ENCODE assay signal across 9 cellular contexts in the genomic region with DNA sequence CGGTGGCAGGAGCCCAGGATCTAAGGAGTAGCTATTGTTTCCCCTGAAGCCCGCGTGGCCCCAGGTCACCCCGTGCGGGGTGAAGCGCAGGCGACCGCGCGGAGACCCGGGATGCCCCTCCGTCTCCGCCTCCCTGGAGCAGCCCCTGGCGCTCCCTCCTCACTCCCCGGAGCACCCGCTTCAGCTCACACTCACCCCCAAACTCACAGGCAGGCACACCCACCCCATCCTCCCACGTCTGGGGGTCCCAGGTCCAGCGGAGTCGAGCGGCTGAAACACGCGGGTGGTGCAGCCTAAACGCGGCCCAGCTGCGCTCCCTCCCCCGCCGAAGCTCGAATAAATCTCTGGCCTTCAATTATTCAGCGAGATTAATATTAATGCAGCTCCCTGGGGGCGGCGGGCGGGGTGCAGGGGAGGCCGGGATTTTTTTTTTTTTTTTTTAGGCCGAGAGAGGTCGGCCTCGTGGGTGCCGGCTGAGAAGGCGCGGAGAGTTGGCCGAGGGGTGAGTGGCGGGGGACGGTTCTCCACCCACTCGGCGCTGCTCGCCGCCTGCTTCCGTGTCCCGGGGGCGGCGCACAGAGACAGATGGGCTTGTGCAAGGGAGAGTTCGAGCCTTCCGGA. TPM values are rescaled to one million over a fixed set of nuclear protein-coding genes. Genes with fewer than 3 reads are reported as not detected.
A peak's percentile ranks its signal among the peaks of the same experiment; 100 is the strongest.
DNase-seq lines count a peak whose midpoint lies in the region; ATAC-seq, FAIRE-seq and TF ChIP-seq lines count a peak whose summit lies in the region.
"Had no signal": no experiment of that assay in that cellular context is flagged by ENCODE, and none has a peak within 500 bp of the region (broad histone marks: within the 10 kb centered on the region; RNA-seq: fewer than 3 reads in every experiment).

No MANE protein-coding gene starts in this region.

- no peaks in the 10 kb centered on the region for H3K9me3 Mint-ChIP-seq in activated CD8-positive, alpha-beta T cell treated with anti-CD3 and anti-CD28 coated beads, Interleukin-2, amount 10 ng/mL, durations not matched to agents 7 days and 5 days (ENCODE audit: insufficient read depth)
- no peaks in the 10 kb centered on the region for H3K9me3 Mint-ChIP-seq in stimulated activated effector memory CD8-positive, alpha-beta T cell treated with anti-CD3 and anti-CD28 coated beads, Interleukin-12 subunit alpha, Interleukin-12 subunit beta, amount 100 ng/mL, for 72 hours

- no peaks in the 10 kb centered on the region for H3K36me3 ChIP-seq in right atrium auricular region

- DNase-seq in HFF-Myc (ENCODE audit: extremely low read depth, low read depth) = no peak
- DNase-seq in activated CD8-positive, alpha-beta T cell treated with anti-CD3 and anti-CD28 coated beads, Interleukin-2, amount 10 ng/mL, durations not matched to agents 7 days and 5 days = no peak
- no peak for DNase-seq in right atrium auricular region (ENCODE audit: low spot score)
- DNase-seq in stimulated activated effector memory CD8-positive, alpha-beta T cell treated with anti-CD3 and anti-CD28 coated beads, Interleukin-12 subunit alpha, Interleukin-12 subunit beta, amount 100 ng/mL, for 72 hours (ENCODE audit: low spot score in 2 of 2) = no peak
- no peak for DNase-seq in SIG-M5 (lab: John Stamatoyannopoulos, UW)
- no peak for DNase-seq in NCI-H1105 (lab: John Stamatoyannopoulos, UW)
- DNase-seq in H54 (ENCODE audit: insufficient read length, low spot score) = no peak

- peaks cover 0 to 29% of the 10 kb centered on the region in 2 donors for H3K4me1 ChIP-seq in right atrium auricular region

- H3K27me3 ChIP-seq in right atrium auricular region = no peaks in the 10 kb centered on the region

- no peaks in the 10 kb centered on the region for H3K9me3 ChIP-seq in right atrium auricular region

- H3K27ac Mint-ChIP-seq in activated CD8-positive, alpha-beta T cell treated with anti-CD3 and anti-CD28 coated beads, Interleukin-2, amount 10 ng/mL, durations not matched to agents 7 days and 5 days = no peak overlapping the region
- H3K27ac Mint-ChIP-seq in stimulated activated effector memory CD8-positive, alpha-beta T cell treated with anti-CD3 and anti-CD28 coated beads, Interleukin-12 subunit alpha, Interleukin-12 subunit beta, amount 100 ng/mL, for 72 hours = no peak overlapping the region

- H3K4me3 Mint-ChIP-seq in activated CD8-positive, alpha-beta T cell treated with anti-CD3 and anti-CD28 coated beads, Interleukin-2, amount 10 ng/mL, durations not matched to agents 7 days and 5 days = peak overlapping the region; percentile 40
- H3K4me3 Mint-ChIP-seq in stimulated activated effector memory CD8-positive, alpha-beta T cell treated with anti-CD3 and anti-CD28 coated beads, Interleukin-12 subunit alpha, Interleukin-12 subunit beta, amount 100 ng/mL, for 72 hours = peak overlapping the region; percentile 43

- H3K36me3 Mint-ChIP-seq in activated CD8-positive, alpha-beta T cell treated with anti-CD3 and anti-CD28 coated beads, Interleukin-2, amount 10 ng/mL, durations not matched to agents 7 days and 5 days (ENCODE audit: low read depth) = no peaks in the 10 kb centered on the region
- no peaks in the 10 kb centered on the region for H3K36me3 Mint-ChIP-seq in stimulated activated effector memory CD8-positive, alpha-beta T cell treated with anti-CD3 and anti-CD28 coated beads, Interleukin-12 subunit alpha, Interleukin-12 subunit beta, amount 100 ng/mL, for 72 hours

- CTCF ChIA-PET in activated CD8-positive, alpha-beta T cell treated with anti-CD3 and anti-CD28 coated beads, Interleukin-2, amount 10 ng/mL, durations not matched to agents 7 days and 5 days (lab: Charles Lee) = interaction anchor here (1.5 kb wide), 1 partner anchor 10 kb away, joined by 3 read pairs; no protein-coding TSS in a partner anchor

- H3K4me3 ChIP-seq in HFF-Myc (replicated peaks; ENCODE audit: low read depth, low read length) (peak overlapping the region; percentile 50), right atrium auricular region (peak overlapping the region; percentile 35 to 52)

- ATAC-seq in activated CD8-positive, alpha-beta T cell treated with anti-CD3 and anti-CD28 coated beads, Interleukin-2, amount 10 ng/mL, durations not matched to agents 7 days and 5 days = peak; percentile 50
- no peak for ATAC-seq in stimulated activated effector memory CD8-positive, alpha-beta T cell treated with anti-CD3 and anti-CD28 coated beads, Interleukin-12 subunit alpha, Interleukin-12 subunit beta, amount 100 ng/mL, for 72 hours

- TF ChIP-seq POLR2A in H54 (IDR thresholded peaks at IDR 0.05; ENCODE audit: low read depth, low read length) = no peak

- POLR2A ChIA-PET in activated CD8-positive, alpha-beta T cell treated with anti-CD3 and anti-CD28 coated beads, Interleukin-2, amount 10 ng/mL, durations not matched to agents 7 days and 5 days (lab: Charles Lee) = interaction anchor here (0.8 kb wide), 1 partner anchor 503 kb away, joined by 3 read pairs; a partner anchor contains a TSS

- FAIRE-seq in H54 (lab: Jason Lieb, UNC) = no peak
- FAIRE-seq: endometrium had no signal

- no peak for TF ChIP-seq CTCF in HFF-Myc (IDR thresholded peaks at IDR 0.05; ENCODE audit: low read depth, low read length, missing control alignments)
- TF ChIP-seq CTCF in right atrium auricular region (IDR thresholded peaks at IDR 0.05) = no peak

- H3K4me1 Mint-ChIP-seq in activated CD8-positive, alpha-beta T cell treated with anti-CD3 and anti-CD28 coated beads, Interleukin-2, amount 10 ng/mL, durations not matched to agents 7 days and 5 days (ENCODE audit: low read depth) = peaks cover 15% of the 10 kb centered on the region
- H3K4me1 Mint-ChIP-seq in stimulated activated effector memory CD8-positive, alpha-beta T cell treated with anti-CD3 and anti-CD28 coated beads, Interleukin-12 subunit alpha, Interleukin-12 subunit beta, amount 100 ng/mL, for 72 hours = peaks cover 6% of the 10 kb centered on the region

- peaks cover 78% of the 10 kb centered on the region for H3K27me3 Mint-ChIP-seq in activated CD8-positive, alpha-beta T cell treated with anti-CD3 and anti-CD28 coated beads, Interleukin-2, amount 10 ng/mL, durations not matched to agents 7 days and 5 days (ENCODE audit: low read depth)

- no peak overlapping the region for H3K27ac ChIP-seq in right atrium auricular region

RNA-seq across cellular contexts. Expression of a gene that starts 0.5 kb away (rescaled TPM):
- total RNA-seq in activated CD8-positive, alpha-beta T cell treated with anti-CD3 and anti-CD28 coated beads, Interleukin-2, amount 10 ng/mL, durations not matched to agents 7 days and 5 days = not detected
- 1 to 10 TPM in 1 of 2 donors, under 1 TPM in 1; 0.63 to 2.5 TPM for total RNA-seq in right atrium auricular region
- total RNA-seq: HT1080 had no signal
